Comparison of ENCODE assay signal across 8 cellular contexts in genomic region chr4:2536193-2537010, GRCh38. TPM values are rescaled to one million over a fixed set of nuclear protein-coding genes. Genes with fewer than 3 reads are reported as not detected.
A peak's percentile ranks its signal among the peaks of the same experiment; 100 is the strongest.
DNase-seq lines count a peak whose midpoint lies in the region; ATAC-seq lines count a peak whose summit lies in the region.

FAM193A (plus strand) TSS chr4:2536647; CDS start chr4:2536916, 269 bp downstream.

- CTCF ChIA-PET in activated CD8-positive, alpha-beta memory T cell treated with anti-CD3 and anti-CD28 coated beads for 36 hours (lab: Charles Lee), result interaction anchor here (0.6 to 1.3 kb wide), 2 partner anchors 51 to 399 kb away, joined by 3 read pairs; no protein-coding TSS in a partner anchor

- POLR2A ChIA-PET in activated CD8-positive, alpha-beta memory T cell treated with anti-CD3 and anti-CD28 coated beads for 36 hours (lab: Charles Lee), result interaction anchor here (0.6 to 4.0 kb wide), 9 partner anchors 10 to 219 kb away, joined by 3 to 25 read pairs (median 5); partner anchors contain the start of genes RNF4 and TNIP2

- ATAC-seq in GM21367 (IDR thresholded peaks at IDR 0.05; ENCODE audit: unreplicated experiment), result peak; percentile 66

- peak; percentile 99 for DNase-seq in COLO668 (lab: John Stamatoyannopoulos, UW; ENCODE audit: unreplicated experiment)
- peak; percentile 99 for DNase-seq in HT1080 (ENCODE audit: low read depth)
- peak; percentile 97 to 99 for DNase-seq in NOMO-1 (lab: John Stamatoyannopoulos, UW; ENCODE audit: unreplicated experiment in 2 of 2)
- peak; percentile 95 for DNase-seq in effector CD8-positive, alpha-beta T cell (lab: John Stamatoyannopoulos, UW)
- DNase-seq in lung microvascular endothelial cell (ENCODE audit: low read depth in 2 of 2), result peak; percentile 100
- peak; percentile 95 to 99 (median 99) for DNase-seq in stimulated activated CD4-positive, alpha-beta T cell treated with anti-CD3 and anti-CD28 coated beads, TNF-alpha, amount 100 ng/mL, for 4 hours (ENCODE audit: low read depth in 3 of 3)

RNA-seq across cellular contexts. Expression of gene FAM193A, which starts in this region (rescaled TPM):
- 10.1 and 11.1 TPM in 2 replicates for total RNA-seq in HT1080 (2014; rRNA removed; shearing (Covaris generic))
- 12.1 and 12.4 TPM in 2 replicates for polyA plus RNA-seq in HT1080 (2015; cell fraction: cytosol; rRNA removed)
- 22.8 and 26.1 TPM in 2 replicates for polyA plus RNA-seq in HT1080 (2015; cell fraction: nucleus; rRNA removed)
- 10 to 100 TPM; 21.1 to 21.4 TPM for total RNA-seq in activated CD8-positive, alpha-beta memory T cell treated with anti-CD3 and anti-CD28 coated beads for 36 hours
- 4.4 and 7.1 TPM in 2 replicates for total RNA-seq in lung microvascular endothelial cell

Comparison
In these comparisons a context has a peak if more than half of its experiments do, and no peak if none do; other contexts are left out.
1. Peak in every context shown above with its lines: DNase-seq and ATAC-seq.